In genomic region chr3:177894021-177894690, GRCh38 we compare ENCODE assay signal across 15 cellular contexts.
DNase-seq lines count a peak whose midpoint lies in the region; ATAC-seq and TF ChIP-seq lines count a peak whose summit lies in the region.
"Had no signal": no experiment of that assay in that cellular context is flagged by ENCODE, and none has a peak within 500 bp of the region (broad histone marks: within the 10 kb centered on the region; RNA-seq: fewer than 3 reads in every experiment).

No MANE protein-coding gene starts in this region.

- H3K27me3 ChIP-seq in osteoblast (ENCODE audit: insufficient read depth, low read length): no peaks in the 10 kb centered on the region

- no peak overlapping the region for H3K4me2 ChIP-seq in osteoblast (ENCODE audit: insufficient read depth, low read length)

- no peaks in the 10 kb centered on the region for H3K79me2 ChIP-seq in osteoblast (ENCODE audit: insufficient read depth, low read length)

- DNase-seq in ELR (ENCODE audit: low read depth) (peak; percentile 39), OCI-M1 (lab: John Stamatoyannopoulos, UW) (peak; percentile 15), dermis microvascular lymphatic vessel endothelial cell (ENCODE audit: low read depth in 2 of 2) (peak; percentile 74 to 92), osteoblast (ENCODE audit: insufficient read length, low spot score, missing footprints) (peak; percentile 58), NCI-H226 (no peak), OCI-M2 (lab: John Stamatoyannopoulos, UW; ENCODE audit: unreplicated experiment) (no peak)
- DNase-seq: COR-L47, MV-4-11, NCI-H2029, NCI-H2171, NCI-H446 treated with DMSO at 0.1 percent for 48 hours, NCI-H774 had no signal

- H2AFZ ChIP-seq in osteoblast (ENCODE audit: low read length): no peak overlapping the region

- no peak for ATAC-seq in HG03159 (IDR thresholded peaks at IDR 0.05; ENCODE audit: unreplicated experiment)
- ATAC-seq: Panc1, Right ventricle myocardium inferior had no signal

- H3K27ac ChIP-seq in osteoblast (ENCODE audit: low read depth, low read length): no peak overlapping the region

- no peaks in the 10 kb centered on the region for H4K20me1 ChIP-seq in osteoblast (ENCODE audit: insufficient read depth, low read length)

- H3K4me3 ChIP-seq in osteoblast (ENCODE audit: insufficient read depth, low read length): no peak overlapping the region

- H3K9me3 ChIP-seq in osteoblast (ENCODE audit: low read depth, low read length): peaks cover 7% of the 10 kb centered on the region

- H3K36me3 ChIP-seq in osteoblast (ENCODE audit: insufficient read depth, low read length): no peaks in the 10 kb centered on the region

- H3K4me1 ChIP-seq in osteoblast (ENCODE audit: insufficient read depth, low read length): no peaks in the 10 kb centered on the region

- no peak for TF ChIP-seq CTCF in osteoblast (IDR thresholded peaks at IDR 0.05; ENCODE audit: extremely low read depth, low read depth, low read length)

Comparison
In these comparisons a context has a peak if more than half of its experiments do, and no peak if none do; other contexts are left out.
1. DNase-seq: peak in ELR (single experiment), OCI-M1 (single experiment), dermis microvascular lymphatic vessel endothelial cell (2 of 2) and osteoblast (single experiment); none in NCI-H226 (single experiment) and OCI-M2 (single experiment).